In genomic region chr2:95403824-95404223, GRCh38 we compare ENCODE assay signal across 7 cellular contexts. TPM values are rescaled to one million over a fixed set of nuclear protein-coding genes. Genes with fewer than 3 reads are reported as not detected.
A peak's percentile ranks its signal among the peaks of the same experiment; 100 is the strongest.
DNase-seq lines count a peak whose midpoint lies in the region; ATAC-seq and TF ChIP-seq lines count a peak whose summit lies in the region.
"Not testable (repeated sequence)": the region's sequence is repeated elsewhere in the genome, so short reads cannot be mapped to it uniquely, and the experiment has no call there.

No MANE protein-coding gene starts in this region.

- ATAC-seq in DND-41 (ENCODE audit: insufficient read depth, low read depth); WTC11; activated naive CD8-positive, alpha-beta T cell treated with anti-CD3 and anti-CD28 coated beads, Interleukin-2, amount 10 ng/mL, durations not matched to agents 7 days and 5 days (ENCODE audit: low read depth): not testable (repeated sequence)

- H3K27ac ChIP-seq in DND-41 (ENCODE audit: low read length) (peak overlapping the region; percentile 85; the same call in 1 of the 2 replicates), liver (ENCODE audit: low read depth in 1 of 2, low read length in 2 of 2) (peak overlapping the region in 1 of 2 donors; percentile 37)

- H3K27ac Mint-ChIP-seq in WTC11 (peak overlapping the region; percentile 53; the same call in 1 of the 2 replicates), endothelial cell (ENCODE audit: unreplicated experiment) (peak overlapping the region; percentile 61)
- H3K27ac Mint-ChIP-seq in activated naive CD8-positive, alpha-beta T cell treated with anti-CD3 and anti-CD28 coated beads, Interleukin-2, amount 10 ng/mL, durations not matched to agents 7 days and 5 days; osteocyte (ENCODE audit: unreplicated experiment): not testable (repeated sequence)

- 58% methylated on average over 5 of the region's 5 CpGs for WGBS in liver

- peaks cover 19% of the 10 kb centered on the region for H3K27me3 Mint-ChIP-seq in WTC11 (ENCODE audit: low read depth)
- not testable (repeated sequence) for H3K27me3 Mint-ChIP-seq in activated naive CD8-positive, alpha-beta T cell treated with anti-CD3 and anti-CD28 coated beads, Interleukin-2, amount 10 ng/mL, durations not matched to agents 7 days and 5 days; endothelial cell (ENCODE audit: unreplicated experiment); osteocyte (ENCODE audit: unreplicated experiment)

- H3K36me3 ChIP-seq in DND-41 (ENCODE audit: insufficient read depth, low read length) (peaks cover 17% of the 10 kb centered on the region), MG63 (peaks cover 12% of the 10 kb centered on the region)
- not testable (repeated sequence) for H3K36me3 ChIP-seq in liver (ENCODE audit: control insufficient read depth in 4 of 4, insufficient read depth in 3 of 4, low read depth in 1 of 4, low read length in 3 of 4)

- H3K4me3 Mint-ChIP-seq in WTC11 (peak overlapping the region; percentile 98), endothelial cell (ENCODE audit: unreplicated experiment) (peak overlapping the region; percentile 98), osteocyte (ENCODE audit: unreplicated experiment) (peak overlapping the region; percentile 99)
- peak overlapping the region; percentile 94 for H3K4me3 Mint-ChIP-seq in activated naive CD8-positive, alpha-beta T cell treated with anti-CD3 and anti-CD28 coated beads, Interleukin-2, amount 10 ng/mL, durations not matched to agents 7 days and 5 days

- H3K9me3 ChIP-seq in DND-41 (ENCODE audit: insufficient read depth, low read length, severe bottlenecking); MG63; liver (ENCODE audit: control insufficient read depth in 4 of 4, low read length in 3 of 4): not testable (repeated sequence)

- TF ChIP-seq CTCF in DND-41 (IDR thresholded peaks at IDR 0.05; ENCODE audit: borderline replicate concordance, extremely low read depth, low read length, poor library complexity, severe bottlenecking); WTC11 (IDR thresholded peaks at IDR 0.05); endothelial cell (IDR thresholded peaks at IDR 0.05; ENCODE audit: unreplicated experiment); liver (IDR thresholded peaks at IDR 0.05; ENCODE audit: low read depth, low read length, missing input control); osteocyte (IDR thresholded peaks at IDR 0.05): not testable (repeated sequence)

- not testable (repeated sequence) for H2AFZ ChIP-seq in DND-41 (ENCODE audit: low read depth, low read length)

- DNase-seq in DND-41; MG63; WTC11 (ENCODE audit: low spot score); activated naive CD8-positive, alpha-beta T cell treated with anti-CD3 and anti-CD28 coated beads, Interleukin-2, amount 10 ng/mL, durations not matched to agents 7 days and 5 days; endothelial cell (ENCODE audit: low spot score): not testable (repeated sequence)
- peak; percentile 56 for DNase-seq in osteocyte (ENCODE audit: extremely low spot score, unreplicated experiment)

- H3K4me3 ChIP-seq in DND-41 (ENCODE audit: low read depth in 1 of 2, low read length in 2 of 2) (peak overlapping the region; percentile 97 to 100; a peak in 3 of 4 replicates), MG63 (peak overlapping the region; percentile 96), liver (ENCODE audit: low read depth in 1 of 3, low read length in 3 of 3) (peak overlapping the region; percentile 73 to 90 (median 90))

- H3K79me2 ChIP-seq in DND-41 (ENCODE audit: insufficient read depth, low read length), result peaks cover 25% of the 10 kb centered on the region

- peaks cover 22% of the 10 kb centered on the region for H3K4me1 ChIP-seq in DND-41 (ENCODE audit: insufficient read depth, low read length)
- H3K4me1 ChIP-seq in liver (ENCODE audit: control insufficient read depth in 4 of 4, insufficient read depth in 4 of 4, low read length in 3 of 4), result peaks cover 2 to 29% (median 24%) of the 10 kb centered on the region in 4 donors

- H3K4me1 Mint-ChIP-seq in WTC11, result peaks cover 13% of the 10 kb centered on the region
- peaks cover 15% of the 10 kb centered on the region for H3K4me1 Mint-ChIP-seq in activated naive CD8-positive, alpha-beta T cell treated with anti-CD3 and anti-CD28 coated beads, Interleukin-2, amount 10 ng/mL, durations not matched to agents 7 days and 5 days
- peaks cover 16% of the 10 kb centered on the region for H3K4me1 Mint-ChIP-seq in endothelial cell (ENCODE audit: unreplicated experiment)
- H3K4me1 Mint-ChIP-seq in osteocyte (ENCODE audit: unreplicated experiment), result peaks cover 28% of the 10 kb centered on the region

- TF ChIP-seq RAD21 in liver (IDR thresholded peaks at IDR 0.05), result not testable (repeated sequence)

- not testable (repeated sequence) for H4K20me1 ChIP-seq in DND-41 (ENCODE audit: insufficient read depth, low read length)

- not testable (repeated sequence) for H3K9me3 Mint-ChIP-seq in WTC11; activated naive CD8-positive, alpha-beta T cell treated with anti-CD3 and anti-CD28 coated beads, Interleukin-2, amount 10 ng/mL, durations not matched to agents 7 days and 5 days; endothelial cell (ENCODE audit: unreplicated experiment); osteocyte (ENCODE audit: unreplicated experiment)

- H3K27me3 ChIP-seq in DND-41 (ENCODE audit: insufficient read depth, low read length, poor library complexity); MG63; liver (ENCODE audit: control insufficient read depth in 4 of 4, insufficient read depth in 4 of 4, low read length in 3 of 4): not testable (repeated sequence)

- peaks cover 11% of the 10 kb centered on the region for H3K36me3 Mint-ChIP-seq in WTC11
- not testable (repeated sequence) for H3K36me3 Mint-ChIP-seq in activated naive CD8-positive, alpha-beta T cell treated with anti-CD3 and anti-CD28 coated beads, Interleukin-2, amount 10 ng/mL, durations not matched to agents 7 days and 5 days; endothelial cell (ENCODE audit: low read depth, unreplicated experiment); osteocyte (ENCODE audit: unreplicated experiment)

- CTCF ChIA-PET in WTC11 (lab: Charles Lee), result interaction anchor here (1.1 to 4.5 kb wide), 4 partner anchors 15 to 588 kb away, joined by 3 to 58 read pairs (median 6); partner anchors contain the start of genes ANKRD36C and PROM2

- H3K9ac ChIP-seq in DND-41 (ENCODE audit: low read depth, low read length) (peak overlapping the region; percentile 99), liver (ENCODE audit: low read depth in 1 of 2, low read length in 2 of 2) (peak overlapping the region in 1 of 2 donors; percentile 10)

- peak overlapping the region; percentile 98 for H3K4me2 ChIP-seq in DND-41 (ENCODE audit: insufficient read depth, low read length)

- POLR2A ChIA-PET in WTC11 (lab: Charles Lee), result not testable (repeated sequence)
- POLR2A ChIA-PET in activated naive CD8-positive, alpha-beta T cell treated with anti-CD3 and anti-CD28 coated beads, Interleukin-2, amount 10 ng/mL, durations not matched to agents 7 days and 5 days (lab: Charles Lee), result interaction anchor here (1.4 kb wide), 1 partner anchor 239 kb away, joined by 3 read pairs; no protein-coding TSS in a partner anchor

RNA-seq across cellular contexts. Expression of gene FAHD2A, which starts 1.3 kb away (rescaled TPM):
- total RNA-seq in MG63 (2014; rRNA removed; shearing (Covaris generic); ENCODE audit: low replicate concordance), result 36.3 and 44.3 TPM in 2 replicates
- 39.8 to 47.9 TPM (median 45.4 TPM) in 3 replicates for total RNA-seq in WTC11 (2021)
- 10 to 100 TPM; 34.8 to 38.2 TPM for total RNA-seq in activated naive CD8-positive, alpha-beta T cell treated with anti-CD3 and anti-CD28 coated beads, Interleukin-2, amount 10 ng/mL, durations not matched to agents 7 days and 5 days
- total RNA-seq in endothelial cell (ENCODE audit: unreplicated experiment), result 34.0 TPM
- total RNA-seq in liver, result 10 to 100 TPM; 20.1 to 68.7 TPM
- 100 to 1,000 TPM in 1 of 2 donors, 10 to 100 TPM in 1; 69.9 to 105 TPM for polyA plus RNA-seq in liver
- 40.3 and 40.4 TPM in 2 replicates for total RNA-seq in osteocyte
